Comparison of ENCODE assay signal across 20 cellular contexts in genomic region chr2:3542107-3542506, GRCh38. TPM values are rescaled to one million over a fixed set of nuclear protein-coding genes. Genes with fewer than 3 reads are reported as not detected.
DNase-seq lines count a peak whose midpoint lies in the region; ATAC-seq, FAIRE-seq and TF ChIP-seq lines count a peak whose summit lies in the region.
"Had no signal": no experiment of that assay in that cellular context is flagged by ENCODE, and none has a peak within 500 bp of the region (broad histone marks: within the 10 kb centered on the region; RNA-seq: fewer than 3 reads in every experiment).

No MANE protein-coding gene starts in this region.

- no peak overlapping the region for H3K14ac ChIP-seq in IMR-90 (replicated peaks; ENCODE audit: low read depth, low read length)

- H3K36me3 ChIP-seq in IMR-90 (ENCODE audit: control insufficient read depth, insufficient read depth, low read length) (peaks cover 40% of the 10 kb centered on the region), endothelial cell of umbilical vein (ENCODE audit: control insufficient read depth in 2 of 2, extremely low read depth in 1 of 2, insufficient read depth in 2 of 2, low read length in 2 of 2) (peaks cover 17 to 30% of the 10 kb centered on the region in 2 experiments)

- H3K9me3 ChIP-seq in A549 (no peaks in the 10 kb centered on the region), IMR-90 (ENCODE audit: control insufficient read depth, insufficient read depth, low read length) (no peaks in the 10 kb centered on the region), endothelial cell of umbilical vein (replicated peaks; ENCODE audit: control insufficient read depth, insufficient read depth, low read length) (no peaks in the 10 kb centered on the region)
- H3K9me3 ChIP-seq: BE2C, HAP-1 had no signal

- POLR2A ChIA-PET in A549 (lab: Yijun Ruan, JAX) = interaction anchor here (1.4 kb wide), 1 partner anchor 16 kb away, joined by 4 read pairs; the partner anchor contains the start of gene RNASEH1
- POLR2A ChIA-PET in IMR-90 (lab: Charles Lee; ENCODE audit: unreplicated experiment) = no interaction called here
- POLR2A ChIA-PET in endothelial cell of umbilical vein (lab: Charles Lee) = no interaction called here

- no peaks in the 10 kb centered on the region for H3K9me3 Mint-ChIP-seq in activated naive CD4-positive, alpha-beta T cell treated with anti-CD3 and anti-CD28 coated beads for 36 hours
- H3K9me3 Mint-ChIP-seq in activated naive CD4-positive, alpha-beta T cell treated with anti-CD3 and anti-CD28 coated beads, Interleukin-2, amount 50 U/mL, for 72 hours = no peaks in the 10 kb centered on the region
- H3K9me3 Mint-ChIP-seq: HFFc6 had no signal

- no peak overlapping the region for H4K91ac ChIP-seq in IMR-90 (ENCODE audit: insufficient read depth, low read depth, low read length)

- H3K27me3 ChIP-seq in IMR-90 (ENCODE audit: control insufficient read depth, insufficient read depth, low read length) (no peaks in the 10 kb centered on the region), endothelial cell of umbilical vein (ENCODE audit: control insufficient read depth in 2 of 2, insufficient read depth in 2 of 2, low read length in 2 of 2) (no peaks in the 10 kb centered on the region)
- H3K27me3 ChIP-seq: BE2C had no signal

- no peak overlapping the region for H2BK5ac ChIP-seq in IMR-90 (ENCODE audit: low read depth, low read length, poor library complexity, severe bottlenecking)

- H2AK5ac ChIP-seq in IMR-90 (ENCODE audit: low read depth, low read length) = no peak overlapping the region

- no TSS peak for BruUV-seq in IMR-90 (replicated peaks; lab: Mats Ljungman, UMichigan)
- TSS peak; percentile 8 for BruUV-seq in endothelial cell of umbilical vein (replicated peaks; lab: Mats Ljungman, UMichigan)

- peaks cover 8% of the 10 kb centered on the region for H3K79me2 ChIP-seq in endothelial cell of umbilical vein (ENCODE audit: control insufficient read depth, insufficient read depth, low read length)

- TF ChIP-seq CTCF in A549 (IDR thresholded peaks at IDR 0.05) = no peak
- no peak for TF ChIP-seq CTCF in IMR-90 (conservative IDR thresholded peaks at IDR 0.05; ENCODE audit: low read depth, low read length)
- no peak for TF ChIP-seq CTCF in endothelial cell of umbilical vein (IDR thresholded peaks at IDR 0.05; ENCODE audit: extremely low read depth in 1 of 2, insufficient read depth in 1 of 2, low read depth in 1 of 2, low read length in 2 of 2)

- no peak overlapping the region for H2BK20ac ChIP-seq in IMR-90 (ENCODE audit: low read depth, low read length)

- H3K27ac ChIP-seq in A549 (no peak overlapping the region), IMR-90 (ENCODE audit: insufficient read depth, low read length) (no peak overlapping the region), endothelial cell of umbilical vein (ENCODE audit: insufficient read depth, low read depth, low read length) (no peak overlapping the region)
- H3K27ac ChIP-seq: C4-2B had no signal

- dilution Hi-C loops in IMR-90 (cut with HindIII; ENCODE audit: low sequenced_read_pairs, unreplicated experiment) (no loop called here), endothelial cell of umbilical vein (cut with MboI; ENCODE audit: extremely low pct_ligation_motif_present, low sequenced_read_pairs) (no loop called here)

- H3K27ac Mint-ChIP-seq in activated naive CD4-positive, alpha-beta T cell treated with anti-CD3 and anti-CD28 coated beads for 36 hours = peak overlapping the region; percentile 31
- H3K27ac Mint-ChIP-seq in activated naive CD4-positive, alpha-beta T cell treated with anti-CD3 and anti-CD28 coated beads, Interleukin-2, amount 50 U/mL, for 72 hours = no peak overlapping the region
- H3K27ac Mint-ChIP-seq: HFFc6 had no signal

- H3K18ac ChIP-seq in IMR-90 (ENCODE audit: low read depth, low read length) = no peak overlapping the region

- H3K36me3 Mint-ChIP-seq in activated naive CD4-positive, alpha-beta T cell treated with anti-CD3 and anti-CD28 coated beads for 36 hours (ENCODE audit: low read depth) = peaks cover 30% of the 10 kb centered on the region
- H3K36me3 Mint-ChIP-seq in activated naive CD4-positive, alpha-beta T cell treated with anti-CD3 and anti-CD28 coated beads, Interleukin-2, amount 50 U/mL, for 72 hours = peaks cover 7 to 23% of the 10 kb centered on the region in 2 donors

- CTCF ChIA-PET in activated naive CD4-positive, alpha-beta T cell treated with anti-CD3 and anti-CD28 coated beads for 36 hours (lab: Charles Lee) = no interaction called here
- CTCF ChIA-PET in A549 (lab: Yijun Ruan, JAX) = interaction anchor here (1.0 kb wide), 1 partner anchor 109 kb away, joined by 4 read pairs; no protein-coding TSS in a partner anchor
- CTCF ChIA-PET in IMR-90 (lab: Yijun Ruan, JAX) = no interaction called here
- CTCF ChIA-PET in endothelial cell of umbilical vein (lab: Charles Lee) = no interaction called here

- no peak overlapping the region for H2BK120ac ChIP-seq in IMR-90 (ENCODE audit: low read depth, low read length)

- H3K4ac ChIP-seq in IMR-90 (ENCODE audit: low read depth, low read length) = no peak overlapping the region

- H4K8ac ChIP-seq in IMR-90 (ENCODE audit: low read depth in 2 of 2, low read length in 2 of 2) = no peak overlapping the region

- intact Hi-C loops in activated naive CD4-positive, alpha-beta T cell treated with anti-CD3 and anti-CD28 coated beads for 36 hours (cut with micrococcal nuclease) = no loop called here
- intact Hi-C loops in IMR-90 (cut with micrococcal nuclease) = no loop called here
- intact Hi-C loops in endothelial cell of umbilical vein (cut with micrococcal nuclease) = no loop called here

- peaks cover 3% of the 10 kb centered on the region; the same call in 1 of the 2 replicates for H3K9me1 ChIP-seq in IMR-90 (ENCODE audit: insufficient read depth, low read length)
- H3K9me1 ChIP-seq in endothelial cell of umbilical vein (replicated peaks; ENCODE audit: control insufficient read depth, extremely low read depth, insufficient read depth, low read length) = no peaks in the 10 kb centered on the region

- H3K4me3 ChIP-seq in A549 = no peak overlapping the region
- no peak overlapping the region for H3K4me3 ChIP-seq in IMR-90 (ENCODE audit: insufficient read depth, low read depth, low read length)
- H3K4me3 ChIP-seq in endothelial cell of umbilical vein (replicated peaks in 1 of 3; ENCODE audit: insufficient read depth in 1 of 3, low read depth in 1 of 3, low read length in 3 of 3) = no peak overlapping the region
- H3K4me3 ChIP-seq: HAP-1 had no signal

- no peak for DNase-seq in activated naive CD4-positive, alpha-beta T cell treated with anti-CD3 and anti-CD28 coated beads for 36 hours
- DNase-seq in activated naive CD4-positive, alpha-beta T cell treated with anti-CD3 and anti-CD28 coated beads, Interleukin-2, amount 50 U/mL, for 72 hours (ENCODE audit: low spot score in 2 of 2) = no peak
- DNase-seq in A549 (ENCODE audit: low read depth in 1 of 2, low spot score in 1 of 2) (no peak), IMR-90 (no peak), endothelial cell of umbilical vein (ENCODE audit: low read depth, low spot score) (no peak), AG08396 (ENCODE audit: low spot score) (no peak)
- DNase-seq: BE2C; CD4-positive, alpha-beta memory T cell; DMS153; DMS79 treated with DMSO at 0.1 percent for 48 hours; EL; HFFc6; KG1 had no signal

- no peak overlapping the region for H2AK9ac ChIP-seq in IMR-90 (replicated peaks; ENCODE audit: low read depth, low read length, poor library complexity)

- TF ChIP-seq RAD21 in A549 (conservative IDR thresholded peaks at IDR 0.05 in 1 of 2, IDR thresholded peaks at IDR 0.05 in 1 of 2) (no peak), IMR-90 (IDR thresholded peaks at IDR 0.05; ENCODE audit: low read length) (no peak)

- peaks cover 18 to 26% of the 10 kb centered on the region in 2 experiments for H3K79me1 ChIP-seq in IMR-90 (ENCODE audit: low read depth in 1 of 2, low read length in 2 of 2)

- no peak for TF ChIP-seq EP300 in A549 (IDR thresholded peaks at IDR 0.05)

- no peak overlapping the region for H3K4me3 Mint-ChIP-seq in activated naive CD4-positive, alpha-beta T cell treated with anti-CD3 and anti-CD28 coated beads for 36 hours
- H3K4me3 Mint-ChIP-seq: CD4-positive, alpha-beta memory T cell; HFFc6 had no signal

- H3K4me1 ChIP-seq in A549 (peaks cover 2% of the 10 kb centered on the region; the same call in 2 of the 3 replicates), IMR-90 (ENCODE audit: control insufficient read depth, insufficient read depth, low read length) (peaks cover 1% of the 10 kb centered on the region; the same call in 1 of the 2 replicates), endothelial cell of umbilical vein (ENCODE audit: control insufficient read depth, extremely low read depth, insufficient read depth, low read length) (peaks cover under 1% of the 10 kb centered on the region)
- H3K4me1 ChIP-seq: BE2C, HAP-1 had no signal

- H2AFZ ChIP-seq in IMR-90 (replicated peaks; ENCODE audit: low read length, poor library complexity) (no peak overlapping the region), endothelial cell of umbilical vein (ENCODE audit: low read depth, low read length) (no peak overlapping the region)

- H4K20me1 ChIP-seq in IMR-90 (ENCODE audit: insufficient read depth, low read length) = no peaks in the 10 kb centered on the region
- no peaks in the 10 kb centered on the region for H4K20me1 ChIP-seq in endothelial cell of umbilical vein (replicated peaks; ENCODE audit: control insufficient read depth, extremely low read depth, insufficient read depth, low read length)

- H3K27me3 Mint-ChIP-seq in activated naive CD4-positive, alpha-beta T cell treated with anti-CD3 and anti-CD28 coated beads for 36 hours (ENCODE audit: low read depth) = no peaks in the 10 kb centered on the region
- H3K27me3 Mint-ChIP-seq: CD4-positive, alpha-beta memory T cell had no signal

- peaks cover 4% of the 10 kb centered on the region for H3K4me1 Mint-ChIP-seq in activated naive CD4-positive, alpha-beta T cell treated with anti-CD3 and anti-CD28 coated beads for 36 hours (ENCODE audit: low read depth)

- no peak overlapping the region for H3K23ac ChIP-seq in IMR-90 (ENCODE audit: low read depth, low read length)

- no peak for TF ChIP-seq POLR2A in A549 (IDR thresholded peaks at IDR 0.05; ENCODE audit: low read length)
- TF ChIP-seq POLR2A in IMR-90 (IDR thresholded peaks at IDR 0.05; ENCODE audit: low read depth, low read length) = no peak
- no peak for TF ChIP-seq POLR2A in endothelial cell of umbilical vein (IDR thresholded peaks at IDR 0.05; ENCODE audit: low read depth, low read length)

- no peak for FAIRE-seq in A549 (lab: Jason Lieb, UNC)
- no peak for FAIRE-seq in endothelial cell of umbilical vein (lab: Jason Lieb, UNC)
- FAIRE-seq: D721Med, G401.6, GM12892, H1 had no signal

- H2BK15ac ChIP-seq in IMR-90 (ENCODE audit: low read depth, low read length) = no peak overlapping the region

- WGBS in A549 (ENCODE audit: missing lambda C conversion rate) = 91% methylated on average over 5 of the region's 5 CpGs
- no CpG with 5 or more reads among the region's 5 CpGs for WGBS in IMR-90 (ENCODE audit: extremely low coverage in 2 of 2, insufficient read length in 1 of 2), 2 experiments

- H3K4me2 ChIP-seq in A549 (no peak overlapping the region), IMR-90 (ENCODE audit: low read depth, low read length) (no peak overlapping the region), endothelial cell of umbilical vein (ENCODE audit: insufficient read depth, low read length) (no peak overlapping the region)

- H3K9ac ChIP-seq in IMR-90 (ENCODE audit: low read depth, low read length) = no peak overlapping the region
- H3K9ac ChIP-seq in endothelial cell of umbilical vein (replicated peaks; ENCODE audit: extremely low read depth, insufficient read depth, low read length) = no peak overlapping the region

- no peak for ATAC-seq in activated naive CD4-positive, alpha-beta T cell treated with anti-CD3 and anti-CD28 coated beads, Interleukin-2, amount 50 U/mL, for 72 hours
- ATAC-seq in A549 (no peak), IMR-90 (ENCODE audit: low read depth) (no peak), GM21529 (IDR thresholded peaks at IDR 0.05; ENCODE audit: unreplicated experiment) (no peak)

- in situ Hi-C loops in IMR-90 (cut with MboI; ENCODE audit: low sequenced_read_pairs) = no loop called here

- no peak overlapping the region for H4K5ac ChIP-seq in IMR-90 (ENCODE audit: low read depth, low read length)

- no peak overlapping the region for H3K56ac ChIP-seq in IMR-90 (ENCODE audit: extremely low read depth, insufficient read depth, low read length)

RNA-seq across cellular contexts. Expression of gene RNASEH1, which starts 16.0 kb away (rescaled TPM):
- total RNA-seq in activated naive CD4-positive, alpha-beta T cell treated with anti-CD3 and anti-CD28 coated beads for 36 hours = 10 to 100 TPM; 23.0 to 24.0 TPM
- total RNA-seq in activated naive CD4-positive, alpha-beta T cell treated with anti-CD3 and anti-CD28 coated beads, Interleukin-2, amount 50 U/mL, for 72 hours = 10 to 100 TPM; 18.3 to 21.9 TPM
- 39.7 and 54.3 TPM in 2 replicates for polyA plus RNA-seq in A549 (2011; rRNA removed)
- 35.6 and 37.8 TPM in 2 replicates for polyA plus RNA-seq in A549 (2012; cell fraction: cytosol; rRNA removed)
- 16.6 and 20.6 TPM in 2 replicates for polyA plus RNA-seq in A549 (2012; cell fraction: nucleus; rRNA removed)
- 55.3 to 59.2 TPM (median 56.8 TPM) in 3 replicates for polyA plus RNA-seq in A549 (2017; fragmentation: RNase III; extraction: RNeasy Plus Mini Kit Qiagen cat#74134 plus additional on column Dnase treatment)
- 25.5 and 26.8 TPM in 2 replicates for polyA minus RNA-seq in A549 (2011; rRNA and poly(A)+ RNA removed)
- 23.7 and 38.3 TPM in 2 replicates for total RNA-seq in IMR-90 (2012; rRNA removed)
- 21.7 and 23.5 TPM in 2 replicates for polyA plus RNA-seq in IMR-90 (2012; rRNA removed)
- 11.6 and 14.9 TPM in 2 replicates for polyA plus RNA-seq in IMR-90 (2012; cell fraction: cytosol; rRNA removed)
- 6.1 and 14.1 TPM in 2 replicates for polyA plus RNA-seq in IMR-90 (2012; cell fraction: nucleus; rRNA removed; ENCODE audit: low replicate concordance)
- total RNA-seq in endothelial cell of umbilical vein = 30.8 and 31.4 TPM in 2 replicates
- 8.3 and 12.8 TPM in 2 replicates for polyA plus RNA-seq in endothelial cell of umbilical vein
- 15.5 and 17.7 TPM in 2 replicates for polyA plus RNA-seq in endothelial cell of umbilical vein (2011; cell fraction: cytosol; rRNA removed)
- polyA plus RNA-seq in endothelial cell of umbilical vein (2011; cell fraction: nucleus; rRNA removed) = 10.7 and 14.4 TPM in 2 replicates
- 26.7 and 36.1 TPM in 2 replicates for polyA plus RNA-seq in endothelial cell of umbilical vein (2012)
- 10.6 and 12.7 TPM in 2 replicates for polyA minus RNA-seq in endothelial cell of umbilical vein
- 16.5 TPM for polyA minus RNA-seq in endothelial cell of umbilical vein (2011; cell fraction: cytosol; rRNA and poly(A)+ RNA removed)
- polyA minus RNA-seq in endothelial cell of umbilical vein (2011; cell fraction: nucleus; rRNA and poly(A)+ RNA removed) = 6.1 and 6.9 TPM in 2 replicates

RNA-seq across cellular contexts. Expression of gene ADI1, which starts 22.8 kb away (rescaled TPM):
- 10 to 100 TPM; 45.6 to 49.8 TPM for total RNA-seq in activated naive CD4-positive, alpha-beta T cell treated with anti-CD3 and anti-CD28 coated beads for 36 hours
- total RNA-seq in activated naive CD4-positive, alpha-beta T cell treated with anti-CD3 and anti-CD28 coated beads, Interleukin-2, amount 50 U/mL, for 72 hours = 10 to 100 TPM; 29.3 to 39.3 TPM
- polyA plus RNA-seq in A549 (2011; rRNA removed) = 42.7 and 47.9 TPM in 2 replicates
- 51.6 and 55.2 TPM in 2 replicates for polyA plus RNA-seq in A549 (2012; cell fraction: cytosol; rRNA removed)
- 31.2 and 42.2 TPM in 2 replicates for polyA plus RNA-seq in A549 (2012; cell fraction: nucleus; rRNA removed)
- 78.8 to 84.6 TPM (median 84.3 TPM) in 3 replicates for polyA plus RNA-seq in A549 (2017; fragmentation: RNase III; extraction: RNeasy Plus Mini Kit Qiagen cat#74134 plus additional on column Dnase treatment)
- polyA minus RNA-seq in A549 (2011; rRNA and poly(A)+ RNA removed) = 18.5 and 21.4 TPM in 2 replicates
- total RNA-seq in IMR-90 (2012; rRNA removed) = 43.2 and 49.7 TPM in 2 replicates
- 40.7 and 46.0 TPM in 2 replicates for polyA plus RNA-seq in IMR-90 (2012; rRNA removed)
- polyA plus RNA-seq in IMR-90 (2012; cell fraction: cytosol; rRNA removed) = 29.8 and 43.8 TPM in 2 replicates
- 17.0 and 52.0 TPM in 2 replicates for polyA plus RNA-seq in IMR-90 (2012; cell fraction: nucleus; rRNA removed; ENCODE audit: low replicate concordance)
- total RNA-seq in endothelial cell of umbilical vein = 42.6 and 49.7 TPM in 2 replicates
- polyA plus RNA-seq in endothelial cell of umbilical vein = 30.5 and 38.6 TPM in 2 replicates
- polyA plus RNA-seq in endothelial cell of umbilical vein (2011; cell fraction: cytosol; rRNA removed) = 53.2 and 62.1 TPM in 2 replicates
- polyA plus RNA-seq in endothelial cell of umbilical vein (2011; cell fraction: nucleus; rRNA removed) = 39.2 and 42.6 TPM in 2 replicates
- polyA plus RNA-seq in endothelial cell of umbilical vein (2012) = 44.9 and 57.0 TPM in 2 replicates
- 23.4 and 25.1 TPM in 2 replicates for polyA minus RNA-seq in endothelial cell of umbilical vein
- 29.7 TPM for polyA minus RNA-seq in endothelial cell of umbilical vein (2011; cell fraction: cytosol; rRNA and poly(A)+ RNA removed)
- polyA minus RNA-seq in endothelial cell of umbilical vein (2011; cell fraction: nucleus; rRNA and poly(A)+ RNA removed) = 12.2 and 17.3 TPM in 2 replicates

RNA-seq across cellular contexts. Expression of gene RPS7, which starts 33.0 kb away (rescaled TPM):
- total RNA-seq in activated naive CD4-positive, alpha-beta T cell treated with anti-CD3 and anti-CD28 coated beads for 36 hours = 1,000 to 10,000 TPM; 1,982 to 2,051 TPM
- total RNA-seq in activated naive CD4-positive, alpha-beta T cell treated with anti-CD3 and anti-CD28 coated beads, Interleukin-2, amount 50 U/mL, for 72 hours = 1,000 to 10,000 TPM; 1,548 to 2,231 TPM
- polyA plus RNA-seq in A549 (2011; rRNA removed) (3,000 and 3,176 TPM in 2 replicates), A549 (2017; fragmentation: RNase III; extraction: RNeasy Plus Mini Kit Qiagen cat#74134 plus additional on column Dnase treatment) (3,153 to 3,802 TPM (median 3,221 TPM) in 3 replicates), IMR-90 (2012; rRNA removed) (1,199 and 1,260 TPM in 2 replicates), endothelial cell of umbilical vein (712 and 1,210 TPM in 2 replicates)
- 1,696 and 1,750 TPM in 2 replicates for polyA plus RNA-seq in A549 (2012; cell fraction: cytosol; rRNA removed)
- polyA plus RNA-seq in A549 (2012; cell fraction: nucleus; rRNA removed) = 572 and 893 TPM in 2 replicates
- 290 and 326 TPM in 2 replicates for polyA minus RNA-seq in A549 (2011; rRNA and poly(A)+ RNA removed)
- total RNA-seq in IMR-90 (2012; rRNA removed) (3,111 and 3,387 TPM in 2 replicates), endothelial cell of umbilical vein (1,506 and 1,544 TPM in 2 replicates)
- 1,489 and 3,890 TPM in 2 replicates for polyA plus RNA-seq in IMR-90 (2012; cell fraction: cytosol; rRNA removed)
- 261 and 727 TPM in 2 replicates for polyA plus RNA-seq in IMR-90 (2012; cell fraction: nucleus; rRNA removed; ENCODE audit: low replicate concordance)
- 1,730 and 1,737 TPM in 2 replicates for polyA plus RNA-seq in endothelial cell of umbilical vein (2011; cell fraction: cytosol; rRNA removed)
- polyA plus RNA-seq in endothelial cell of umbilical vein (2011; cell fraction: nucleus; rRNA removed) = 533 and 585 TPM in 2 replicates
- polyA plus RNA-seq in endothelial cell of umbilical vein (2012) = 1,981 and 2,150 TPM in 2 replicates
- 252 and 276 TPM in 2 replicates for polyA minus RNA-seq in endothelial cell of umbilical vein
- 328 TPM for polyA minus RNA-seq in endothelial cell of umbilical vein (2011; cell fraction: cytosol; rRNA and poly(A)+ RNA removed)
- 72.1 and 75.3 TPM in 2 replicates for polyA minus RNA-seq in endothelial cell of umbilical vein (2011; cell fraction: nucleus; rRNA and poly(A)+ RNA removed)

RNA-seq across cellular contexts. Expression of gene COLEC11, which starts 52.8 kb away (rescaled TPM):
- under 1 TPM in 1 of 2 experiments, not detected in 1; 0.15 TPM for total RNA-seq in activated naive CD4-positive, alpha-beta T cell treated with anti-CD3 and anti-CD28 coated beads for 36 hours
- total RNA-seq in activated naive CD4-positive, alpha-beta T cell treated with anti-CD3 and anti-CD28 coated beads, Interleukin-2, amount 50 U/mL, for 72 hours = not detected
- polyA plus RNA-seq in A549 (2011; rRNA removed) = 0.79 and 0.97 TPM in 2 replicates
- polyA plus RNA-seq in A549 (2012; cell fraction: cytosol; rRNA removed) = 0.87 and 0.98 TPM in 2 replicates
- polyA plus RNA-seq in A549 (2012; cell fraction: nucleus; rRNA removed) = 1.8 and 2.0 TPM in 2 replicates
- 0.24 to 0.51 TPM (median 0.30 TPM) in 3 replicates for polyA plus RNA-seq in A549 (2017; fragmentation: RNase III; extraction: RNeasy Plus Mini Kit Qiagen cat#74134 plus additional on column Dnase treatment)
- 0.39 and 0.45 TPM in 2 replicates for polyA minus RNA-seq in A549 (2011; rRNA and poly(A)+ RNA removed)
- total RNA-seq in IMR-90 (2012; rRNA removed) = under 0.01 and 0.28 TPM in 2 replicates
- 0.24 and 0.55 TPM in 2 replicates for polyA plus RNA-seq in IMR-90 (2012; rRNA removed)
- 0.34 and 0.45 TPM in 2 replicates for polyA plus RNA-seq in IMR-90 (2012; cell fraction: cytosol; rRNA removed)
- polyA plus RNA-seq in IMR-90 (2012; cell fraction: nucleus; rRNA removed; ENCODE audit: low replicate concordance) = 0.12 TPM in 1 of 2 replicates, not detected in the other
- total RNA-seq in endothelial cell of umbilical vein = not detected in 2 replicates
- 0.15 and 0.19 TPM in 2 replicates for polyA plus RNA-seq in endothelial cell of umbilical vein
- polyA plus RNA-seq in endothelial cell of umbilical vein (2011; cell fraction: cytosol; rRNA removed) = 0.15 and 0.17 TPM in 2 replicates
- not detected in 2 replicates for polyA plus RNA-seq in endothelial cell of umbilical vein (2011; cell fraction: nucleus; rRNA removed)
- not detected in 2 replicates for polyA plus RNA-seq in endothelial cell of umbilical vein (2012)
- not detected in 2 replicates for polyA minus RNA-seq in endothelial cell of umbilical vein
- not detected for polyA minus RNA-seq in endothelial cell of umbilical vein (2011; cell fraction: cytosol; rRNA and poly(A)+ RNA removed)
- polyA minus RNA-seq in endothelial cell of umbilical vein (2011; cell fraction: nucleus; rRNA and poly(A)+ RNA removed) = not detected in 2 replicates
- total RNA-seq: CD4-positive, alpha-beta memory T cell; HFFc6 had no signal
